ENCODE assay signal across 24 cellular contexts in the genomic region with DNA sequence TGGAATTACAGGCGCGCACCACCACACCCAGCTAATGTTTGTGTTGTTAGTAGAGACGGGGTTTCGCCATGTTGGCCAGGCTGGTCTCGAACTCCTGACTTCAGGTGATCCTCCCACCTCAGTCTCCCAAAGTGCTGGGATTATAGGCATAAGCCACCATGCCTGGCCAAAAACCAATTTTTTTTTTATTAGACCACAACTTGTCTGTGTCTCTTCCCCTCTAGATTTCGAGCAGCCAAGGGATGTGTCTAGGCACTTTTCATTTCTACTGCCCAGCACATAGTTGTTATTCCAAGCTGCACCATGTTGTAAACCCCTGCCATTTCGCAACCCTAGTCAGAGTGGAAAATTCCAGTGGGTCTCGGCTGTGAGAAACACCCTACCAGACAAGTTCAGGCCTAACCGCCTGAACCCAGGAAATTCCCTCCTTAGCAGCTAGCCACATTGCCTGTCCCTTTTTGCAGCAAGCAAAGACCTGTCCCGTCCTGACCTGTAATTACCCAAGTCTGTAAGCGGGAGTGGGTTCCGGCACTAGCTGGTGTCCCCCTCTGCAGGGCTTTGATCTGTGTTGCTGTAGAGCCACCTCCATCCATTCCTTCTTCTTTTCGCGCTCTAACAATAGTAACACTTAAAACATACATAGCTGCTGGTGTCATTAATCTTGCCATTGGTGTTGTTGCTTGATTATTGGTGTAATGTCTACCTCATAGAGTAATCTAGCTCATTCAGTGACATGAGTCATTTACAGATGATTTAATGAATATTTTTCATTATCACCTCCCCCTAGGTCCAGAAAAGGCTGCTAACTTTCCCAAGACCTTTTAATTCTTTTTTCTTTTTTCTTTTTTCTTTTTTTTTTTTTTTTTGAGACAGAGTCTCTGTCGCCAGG.
A peak's percentile ranks its signal among the peaks of the same experiment; 100 is the strongest.
DNase-seq lines count a peak whose midpoint lies in the region; ATAC-seq, FAIRE-seq and TF ChIP-seq lines count a peak whose summit lies in the region.
"Had no signal": no experiment of that assay in that cellular context is flagged by ENCODE, and none has a peak within 500 bp of the region (broad histone marks: within the 10 kb centered on the region; RNA-seq: fewer than 3 reads in every experiment).

No MANE protein-coding gene starts in this region.

- H3K9me3 ChIP-seq in esophagus (ENCODE audit: control insufficient read depth in 2 of 2, insufficient read depth in 1 of 2, low read depth in 1 of 2, low read length in 1 of 2) (no peaks in the 10 kb centered on the region), esophagus muscularis mucosa (no peaks in the 10 kb centered on the region)
- H3K9me3 ChIP-seq: testis had no signal

- H3K4me3 ChIP-seq in esophagus (ENCODE audit: low read depth in 1 of 2, low read length in 2 of 2) (no peak overlapping the region), esophagus muscularis mucosa (no peak overlapping the region)
- H3K4me3 ChIP-seq: testis had no signal

- no peak for TF ChIP-seq CTCF in esophagus muscularis mucosa (IDR thresholded peaks at IDR 0.05)
- TF ChIP-seq CTCF in nephron progenitor cell (IDR thresholded peaks at IDR 0.05), result no peak

- peaks cover 2 to 3% of the 10 kb centered on the region in 2 donors for H3K9me3 Mint-ChIP-seq in stimulated activated naive B cell treated with anti-CD40 and anti-IgM and Interleukin-4, amounts not matched to agents 10 μg/mL and 1 μg/mL and 100 μg/mL, for 72 hours
- H3K9me3 Mint-ChIP-seq in nephron progenitor cell, result no peaks in the 10 kb centered on the region
- H3K9me3 Mint-ChIP-seq: brain; CD4-positive, alpha-beta memory T cell had no signal

- peaks cover 3% of the 10 kb centered on the region in 2 donors for H3K36me3 Mint-ChIP-seq in stimulated activated naive B cell treated with anti-CD40 and anti-IgM and Interleukin-4, amounts not matched to agents 10 μg/mL and 1 μg/mL and 100 μg/mL, for 72 hours
- H3K36me3 Mint-ChIP-seq in nephron progenitor cell (ENCODE audit: low read depth), result no peaks in the 10 kb centered on the region
- H3K36me3 Mint-ChIP-seq: activated CD8-positive, alpha-beta memory T cell treated with anti-CD3 and anti-CD28 coated beads, Interleukin-2, amount 10 ng/mL, durations not matched to agents 7 days and 5 days; brain; CD4-positive, alpha-beta memory T cell had no signal

- WGBS in esophagus, 2 donors, result 61 to 66% methylated on average over 14 to 15 of the region's 15 CpGs
- 86% methylated on average over 14 of the region's 15 CpGs for WGBS in esophagus muscularis mucosa

- peak; percentile 9 for FAIRE-seq in GM18507 (lab: Jason Lieb, UNC)
- FAIRE-seq: endometrium, islet of Langerhans had no signal

- H3K4me1 ChIP-seq in esophagus (ENCODE audit: control insufficient read depth in 2 of 2, insufficient read depth in 2 of 2, low read length in 1 of 2), result no peaks in the 10 kb centered on the region
- no peaks in the 10 kb centered on the region for H3K4me1 ChIP-seq in esophagus muscularis mucosa
- H3K4me1 ChIP-seq: testis had no signal

- no peak for TF ChIP-seq POLR2A in esophagus muscularis mucosa (IDR thresholded peaks at IDR 0.05; ENCODE audit: low read depth)

- H3K27me3 Mint-ChIP-seq in stimulated activated naive B cell treated with anti-CD40 and anti-IgM and Interleukin-4, amounts not matched to agents 10 μg/mL and 1 μg/mL and 100 μg/mL, for 72 hours, result no peaks in the 10 kb centered on the region
- H3K27me3 Mint-ChIP-seq in nephron progenitor cell (ENCODE audit: low read depth, poor library complexity), result peaks cover 5% of the 10 kb centered on the region
- H3K27me3 Mint-ChIP-seq: activated CD8-positive, alpha-beta memory T cell treated with anti-CD3 and anti-CD28 coated beads, Interleukin-2, amount 10 ng/mL, durations not matched to agents 7 days and 5 days; brain had no signal

- peak overlapping the region; percentile 35 to 76 for H3K27ac ChIP-seq in esophagus (ENCODE audit: low read depth in 2 of 2, low read length in 1 of 2)
- no peak overlapping the region for H3K27ac ChIP-seq in esophagus muscularis mucosa (replicated peaks in 1 of 4)
- H3K27ac ChIP-seq: testis had no signal

- H3K4me3 Mint-ChIP-seq in stimulated activated naive B cell treated with anti-CD40 and anti-IgM and Interleukin-4, amounts not matched to agents 10 μg/mL and 1 μg/mL and 100 μg/mL, for 72 hours, result no peak overlapping the region
- no peak overlapping the region for H3K4me3 Mint-ChIP-seq in nephron progenitor cell
- H3K4me3 Mint-ChIP-seq: activated CD8-positive, alpha-beta memory T cell treated with anti-CD3 and anti-CD28 coated beads, Interleukin-2, amount 10 ng/mL, durations not matched to agents 7 days and 5 days; brain; CD4-positive, alpha-beta memory T cell had no signal

- peaks cover 26 to 51% of the 10 kb centered on the region in 2 donors for H3K4me1 Mint-ChIP-seq in stimulated activated naive B cell treated with anti-CD40 and anti-IgM and Interleukin-4, amounts not matched to agents 10 μg/mL and 1 μg/mL and 100 μg/mL, for 72 hours
- peaks cover 44% of the 10 kb centered on the region for H3K4me1 Mint-ChIP-seq in nephron progenitor cell
- H3K4me1 Mint-ChIP-seq: brain had no signal

- ATAC-seq in stimulated activated naive B cell treated with anti-CD40 and anti-IgM and Interleukin-4, amounts not matched to agents 10 μg/mL and 1 μg/mL and 100 μg/mL, for 72 hours (replicated peaks), result no peak
- ATAC-seq: activated CD8-positive, alpha-beta memory T cell treated with anti-CD3 and anti-CD28 coated beads, Interleukin-2, amount 10 ng/mL, durations not matched to agents 7 days and 5 days had no signal

- H3K27ac Mint-ChIP-seq in stimulated activated naive B cell treated with anti-CD40 and anti-IgM and Interleukin-4, amounts not matched to agents 10 μg/mL and 1 μg/mL and 100 μg/mL, for 72 hours, result peak overlapping the region; percentile 20
- no peak overlapping the region for H3K27ac Mint-ChIP-seq in nephron progenitor cell
- H3K27ac Mint-ChIP-seq: activated CD8-positive, alpha-beta memory T cell treated with anti-CD3 and anti-CD28 coated beads, Interleukin-2, amount 10 ng/mL, durations not matched to agents 7 days and 5 days; brain had no signal

- H3K27me3 ChIP-seq in esophagus (ENCODE audit: control insufficient read depth in 1 of 2, insufficient read depth in 2 of 2, low read length in 2 of 2), result no peaks in the 10 kb centered on the region
- H3K27me3 ChIP-seq in esophagus muscularis mucosa, result peaks cover 0 to 6% (median 0%) of the 10 kb centered on the region in 4 donors
- H3K27me3 ChIP-seq: testis had no signal

- no peak for TF ChIP-seq EP300 in esophagus muscularis mucosa (IDR thresholded peaks at IDR 0.05)

- DNase-seq in GM18507 (ENCODE audit: extremely low spot score, insufficient read length, low read depth), result no peak
- peak; percentile 19 for DNase-seq in RPMI7951 (ENCODE audit: low read depth)
- no peak for DNase-seq in stimulated activated naive B cell treated with anti-CD40 and anti-IgM and Interleukin-4, amounts not matched to agents 10 μg/mL and 1 μg/mL and 100 μg/mL, for 72 hours
- DNase-seq in COLO829 (ENCODE audit: low spot score), result no peak
- no peak for DNase-seq in esophagus muscularis mucosa (ENCODE audit: extremely low spot score)
- DNase-seq in nephron progenitor cell, result no peak
- DNase-seq: activated CD4-positive, alpha-beta T cell treated with anti-CD3 and anti-CD28 coated beads for 4 hours; activated CD8-positive, alpha-beta memory T cell treated with anti-CD3 and anti-CD28 coated beads, Interleukin-2, amount 10 ng/mL, durations not matched to agents 7 days and 5 days; CD4-positive, alpha-beta memory T cell; cortex of kidney; DMS53; foreskin fibroblast; hippocampal formation; NCI-H1694; NCI-H748 treated with DMSO at 0.1 percent for 48 hours; occipital lobe; retina; SHP77; stimulated activated CD8-positive, alpha-beta memory T cell treated with anti-CD3 and anti-CD28 coated beads, Interleukin-4, amount 100 ng/mL, for 48 hours; testis had no signal

- intact Hi-C loops in esophagus muscularis mucosa (cut with DNase I), result no loop called here

- H3K36me3 ChIP-seq in esophagus (ENCODE audit: control insufficient read depth in 2 of 2, insufficient read depth in 2 of 2, low read length in 1 of 2), result no peaks in the 10 kb centered on the region
- H3K36me3 ChIP-seq in esophagus muscularis mucosa, result no peaks in the 10 kb centered on the region

Comparison
In these comparisons a context has a peak if more than half of its experiments do, and no peak if none do; other contexts are left out.
1. H3K27ac ChIP-seq: peak in esophagus (2 of 2); none in esophagus muscularis mucosa (0 of 4).